28 cellular contexts compared by ENCODE assay signal in genomic region chr22:32343929-32344328, GRCh38. TPM values are rescaled to one million over a fixed set of nuclear protein-coding genes. Genes with fewer than 3 reads are reported as not detected.
"Had no signal": no experiment of that assay in that cellular context is flagged by ENCODE, and none has a peak within 500 bp of the region (broad histone marks: within the 10 kb centered on the region; RNA-seq: fewer than 3 reads in every experiment).

No MANE protein-coding gene starts in this region.

- H3K9ac ChIP-seq: parathyroid adenoma had no signal

- H3K9me3 Mint-ChIP-seq: neural crest cell had no signal

- H3K4me3 Mint-ChIP-seq: naive thymus-derived CD8-positive, alpha-beta T cell; neural crest cell had no signal

- H3K9me3 ChIP-seq: gastrocnemius medialis, lower lobe of right lung, prostate gland, thoracic aorta, tibial nerve, upper lobe of left lung had no signal

- H3K4me2 ChIP-seq: smooth muscle cell had no signal

- H3K4me3 ChIP-seq: dorsolateral prefrontal cortex, gastrocnemius medialis, lower lobe of right lung, prostate gland, right atrium auricular region, smooth muscle cell, thoracic aorta, tibial nerve, upper lobe of left lung had no signal

- DNase-seq: dorsolateral prefrontal cortex; effector CD4-positive, alpha-beta T cell; foreskin fibroblast; gastrocnemius medialis; head of caudate nucleus; left ventricle myocardium superior; lower lobe of right lung; naive thymus-derived CD8-positive, alpha-beta T cell; stimulated activated CD4-positive, alpha-beta T cell treated with anti-CD3 and anti-CD28 coated beads, Interleukin-12 subunit alpha, Interleukin-12 subunit beta, amount 100 ng/mL, for 4 hours; stimulated activated CD4-positive, alpha-beta T cell treated with anti-CD3 and anti-CD28 coated beads, Interleukin-1b, Interleukin-23, amount 100 ng/mL, for 48 hours; stimulated activated CD4-positive, alpha-beta T cell treated with anti-CD3 and anti-CD28 coated beads, Interleukin-4, amount 100 ng/mL, for 1 hour; stimulated activated CD8-positive, alpha-beta memory T cell treated with anti-CD3 and anti-CD28 coated beads, Interleukin-4, amount 100 ng/mL, for 48 hours; stimulated activated naive CD4-positive, alpha-beta T cell; upper lobe of left lung had no signal

- H3K4me1 ChIP-seq: gastrocnemius medialis, lower lobe of right lung, parathyroid adenoma, prostate gland, right atrium auricular region, tibial nerve, upper lobe of left lung had no signal

- H3K36me3 ChIP-seq: gastrocnemius medialis, lower lobe of right lung, prostate gland, right atrium auricular region, thoracic aorta, tibial nerve, upper lobe of left lung had no signal

- H3K27ac Mint-ChIP-seq: naive thymus-derived CD8-positive, alpha-beta T cell had no signal

- H3K27me3 ChIP-seq: gastrocnemius medialis, right atrium auricular region, upper lobe of left lung had no signal

- H3K36me3 Mint-ChIP-seq: naive thymus-derived CD8-positive, alpha-beta T cell had no signal

- ATAC-seq: esophagus mucosa; gastrocnemius medialis; left ventricle myocardium superior; lower lobe of right lung; naive thymus-derived CD8-positive, alpha-beta T cell; sciatic nerve had no signal

- H3K4me1 Mint-ChIP-seq: naive thymus-derived CD8-positive, alpha-beta T cell had no signal

- H2AFZ ChIP-seq: parathyroid adenoma had no signal

- H3K79me2 ChIP-seq: parathyroid adenoma had no signal

- H3K27ac ChIP-seq: dorsolateral prefrontal cortex, epithelial cell of prostate, gastrocnemius medialis, lower lobe of right lung, parathyroid adenoma, prostate gland, right atrium auricular region, thoracic aorta, tibial nerve, upper lobe of left lung had no signal

RNA-seq across cellular contexts. Expression of gene RFPL3, which starts 13.7 kb away (rescaled TPM):
- total RNA-seq: esophagus mucosa; gastrocnemius medialis; glomerular endothelial cell; left ventricle myocardium superior; lower lobe of right lung; mesenteric fat pad; myocyte; naive thymus-derived CD8-positive, alpha-beta T cell; neural crest cell; osteoblast; right atrium auricular region; sciatic nerve; smooth muscle cell; thoracic aorta; tibial nerve; upper lobe of left lung had no signal
